8 cellular contexts compared by ENCODE assay signal in the genomic region with DNA sequence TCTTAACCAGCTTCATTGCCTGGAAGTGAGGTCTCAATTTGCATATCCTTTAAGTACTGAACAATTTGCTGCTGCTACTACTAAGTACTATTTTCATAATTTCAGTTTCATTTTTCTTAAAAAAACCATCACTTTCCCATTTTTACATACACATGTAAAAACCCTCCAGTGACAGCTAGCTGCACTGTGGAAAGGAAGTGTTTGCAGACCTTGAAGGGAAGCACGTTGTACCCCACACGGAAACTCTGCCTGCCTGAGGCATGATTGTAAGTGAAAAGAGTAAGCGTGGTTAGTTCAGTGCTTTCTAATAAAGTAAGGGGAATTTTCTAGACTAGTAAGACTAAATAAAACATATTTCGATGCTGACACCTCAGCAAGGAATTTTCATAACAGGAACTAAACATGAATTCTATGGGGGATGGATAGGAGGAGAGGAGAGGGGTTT.
DNase-seq lines count a peak whose midpoint lies in the region; ATAC-seq and TF ChIP-seq lines count a peak whose summit lies in the region.

No MANE protein-coding gene starts in this region.

- no peaks in the 10 kb centered on the region for H3F3A ChIP-seq in PC-3 (ENCODE audit: low read length, unreplicated experiment)

- H4K8ac ChIP-seq in mesenchymal stem cell (ENCODE audit: low read length), result no peak overlapping the region

- H3K79me1 ChIP-seq in mesenchymal stem cell (replicated peaks; ENCODE audit: low read length, poor library complexity, severe bottlenecking), result peaks cover 23% of the 10 kb centered on the region

- 85% methylated on average over 2 of the region's 4 CpGs for WGBS in mesenchymal stem cell

- H3K4ac ChIP-seq in mesenchymal stem cell (ENCODE audit: low read depth in 1 of 2, low read length in 2 of 2), result no peak overlapping the region

- POLR2A ChIA-PET in PC-3 (lab: Charles Lee; ENCODE audit: unreplicated experiment), result no interaction called here

- no peak overlapping the region for H3K18ac ChIP-seq in mesenchymal stem cell (ENCODE audit: low read depth in 1 of 2, low read length in 2 of 2)

- intact Hi-C loops in PC-3 (cut with micrococcal nuclease), result no loop called here
- intact Hi-C loops in posterior vena cava (cut with DNase I), result loop anchor here in 1 of 2 donors (10.0 kb wide), 1 partner anchor 492 kb away; no protein-coding TSS in a partner anchor

- H2BK5ac ChIP-seq in mesenchymal stem cell (ENCODE audit: low read depth, low read length, poor library complexity, severe bottlenecking), result no peak overlapping the region

- H3K36me3 ChIP-seq in PC-3 (ENCODE audit: low read depth, low read length) (no peaks in the 10 kb centered on the region), mesenchymal stem cell (ENCODE audit: control insufficient read depth in 1 of 2, insufficient read depth in 2 of 2, low read depth in 1 of 2, low read length in 2 of 2) (peaks cover 0 to 7% of the 10 kb centered on the region in 2 experiments)

- H3K27me3 ChIP-seq in PC-3 (ENCODE audit: low read length) (no peaks in the 10 kb centered on the region), mesenchymal stem cell (ENCODE audit: control insufficient read depth in 1 of 2, insufficient read depth in 1 of 2, low read length in 2 of 2) (no peaks in the 10 kb centered on the region)

- no peak overlapping the region for H2BK15ac ChIP-seq in mesenchymal stem cell (ENCODE audit: low read depth, poor library complexity, severe bottlenecking)

- ATAC-seq in GM18499 (IDR thresholded peaks at IDR 0.05; ENCODE audit: insufficient read depth, unreplicated experiment) (peak; percentile 92), GM21786 (IDR thresholded peaks at IDR 0.05; ENCODE audit: unreplicated experiment) (peak; percentile 85), PC-3 (peak; percentile 57)

- H2AK5ac ChIP-seq in mesenchymal stem cell (ENCODE audit: low read length, severe bottlenecking), result no peak overlapping the region

- CTCF ChIA-PET in PC-3 (lab: Charles Lee), result no interaction called here

- H3K4me2 ChIP-seq in PC-3 (ENCODE audit: low read length) (peak overlapping the region; percentile 62), mesenchymal stem cell (ENCODE audit: low read length, poor library complexity, severe bottlenecking) (no peak overlapping the region)

- H3K9me2 ChIP-seq in PC-3 (replicated peaks; ENCODE audit: low read length), result no peaks in the 10 kb centered on the region

- H3K4me1 ChIP-seq in PC-3 (ENCODE audit: insufficient read depth, low read length) (peaks cover 12% of the 10 kb centered on the region), mesenchymal stem cell (ENCODE audit: control insufficient read depth, insufficient read depth, low read depth, low read length) (no peaks in the 10 kb centered on the region)

- H3K4me3 ChIP-seq in PC-3 (ENCODE audit: low read length) (no peak overlapping the region), mesenchymal stem cell (ENCODE audit: insufficient read depth in 1 of 2, low read depth in 1 of 2, low read length in 2 of 2) (no peak overlapping the region)

- H2AFZ ChIP-seq in PC-3 (ENCODE audit: low read length), result no peak overlapping the region
- H2AFZ ChIP-seq in mesenchymal stem cell (ENCODE audit: low read depth, low read length), result no peak overlapping the region

- H3K9me3 ChIP-seq in PC-3 (ENCODE audit: low read length) (no peaks in the 10 kb centered on the region), mesenchymal stem cell (ENCODE audit: control insufficient read depth, low read length) (no peaks in the 10 kb centered on the region)

- DNase-seq in PC-3, result peak; percentile 35
- DNase-seq in mesenchymal stem cell, result peak; percentile 21
- no peak for DNase-seq in HCEC 1CT
- no peak for DNase-seq in posterior vena cava (ENCODE audit: low spot score)
- no peak for DNase-seq in SHP77 treated with DMSO at 0.1 percent for 48 hours (lab: John Stamatoyannopoulos, UW)
- DNase-seq in AG20443 (ENCODE audit: low spot score), result no peak

- H2BK12ac ChIP-seq in mesenchymal stem cell (ENCODE audit: low read length in 2 of 2), result no peak overlapping the region

- H3K27ac ChIP-seq in PC-3 (ENCODE audit: low read length) (no peak overlapping the region; the same call in 1 of the 2 replicates), mesenchymal stem cell (ENCODE audit: low read length, poor library complexity, severe bottlenecking) (no peak overlapping the region)

- H2BK120ac ChIP-seq in mesenchymal stem cell (ENCODE audit: low read depth, low read length), result no peak overlapping the region

- no peak overlapping the region for H3K14ac ChIP-seq in mesenchymal stem cell (ENCODE audit: low read length in 2 of 2)

- H4K91ac ChIP-seq in mesenchymal stem cell (ENCODE audit: low read length), result no peak overlapping the region

- H4K20me1 ChIP-seq in PC-3 (ENCODE audit: low read length), result no peaks in the 10 kb centered on the region

- BruUV-seq in PC-3 (replicated peaks; lab: Mats Ljungman, UMichigan), result no TSS peak

- H3K79me2 ChIP-seq in PC-3 (ENCODE audit: low read length), result no peaks in the 10 kb centered on the region

- no peak for TF ChIP-seq CTCF in PC-3 (conservative IDR thresholded peaks at IDR 0.05; ENCODE audit: low read depth, low read length)

- no peak overlapping the region for H3K9ac ChIP-seq in PC-3 (ENCODE audit: low read length)
- H3K9ac ChIP-seq in mesenchymal stem cell (ENCODE audit: low read length), result no peak overlapping the region

- no peak overlapping the region for H3K23ac ChIP-seq in mesenchymal stem cell (ENCODE audit: low read length in 2 of 2)

Comparison
In these comparisons a context has a peak if more than half of its experiments do, and no peak if none do; other contexts are left out.
1. DNase-seq: peak in PC-3 (single experiment) and mesenchymal stem cell (single experiment); none in HCEC 1CT (single experiment), posterior vena cava (single experiment), SHP77 treated with DMSO at 0.1 percent for 48 hours (single experiment) and AG20443 (single experiment).
2. Peak in every context shown above with its lines, with median percentiles within 50 percentile points of each other: ATAC-seq.